In the genomic region with DNA sequence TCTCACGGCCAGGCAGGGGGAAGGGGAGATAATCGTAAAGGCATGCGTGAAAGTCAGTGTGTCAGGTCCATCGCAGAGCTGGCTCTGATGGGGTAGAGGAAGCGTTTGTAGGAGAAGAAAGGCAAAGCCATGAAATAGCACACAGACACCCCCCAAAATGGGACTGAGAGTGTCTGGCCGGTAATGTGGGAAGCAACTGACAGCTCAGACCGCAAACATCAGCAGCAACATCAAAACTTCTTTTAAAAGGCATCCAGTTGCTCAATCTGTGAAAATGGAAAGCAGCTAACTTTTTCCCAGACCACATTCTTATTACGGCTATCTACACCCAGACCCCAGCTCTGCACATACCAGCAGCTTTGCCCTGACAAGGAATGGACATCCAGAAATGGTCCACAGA, we compare ENCODE assay signal across 1 cellular context.
TF ChIP-seq lines count a peak whose summit lies in the region.

No MANE protein-coding gene starts in this region.

TF ChIP-seq in GM23338, 12 proteins besides CTCF, POLR2A, EP300 and RAD21 (continued from another document):
- TF ChIP-seq, protein P1, sequence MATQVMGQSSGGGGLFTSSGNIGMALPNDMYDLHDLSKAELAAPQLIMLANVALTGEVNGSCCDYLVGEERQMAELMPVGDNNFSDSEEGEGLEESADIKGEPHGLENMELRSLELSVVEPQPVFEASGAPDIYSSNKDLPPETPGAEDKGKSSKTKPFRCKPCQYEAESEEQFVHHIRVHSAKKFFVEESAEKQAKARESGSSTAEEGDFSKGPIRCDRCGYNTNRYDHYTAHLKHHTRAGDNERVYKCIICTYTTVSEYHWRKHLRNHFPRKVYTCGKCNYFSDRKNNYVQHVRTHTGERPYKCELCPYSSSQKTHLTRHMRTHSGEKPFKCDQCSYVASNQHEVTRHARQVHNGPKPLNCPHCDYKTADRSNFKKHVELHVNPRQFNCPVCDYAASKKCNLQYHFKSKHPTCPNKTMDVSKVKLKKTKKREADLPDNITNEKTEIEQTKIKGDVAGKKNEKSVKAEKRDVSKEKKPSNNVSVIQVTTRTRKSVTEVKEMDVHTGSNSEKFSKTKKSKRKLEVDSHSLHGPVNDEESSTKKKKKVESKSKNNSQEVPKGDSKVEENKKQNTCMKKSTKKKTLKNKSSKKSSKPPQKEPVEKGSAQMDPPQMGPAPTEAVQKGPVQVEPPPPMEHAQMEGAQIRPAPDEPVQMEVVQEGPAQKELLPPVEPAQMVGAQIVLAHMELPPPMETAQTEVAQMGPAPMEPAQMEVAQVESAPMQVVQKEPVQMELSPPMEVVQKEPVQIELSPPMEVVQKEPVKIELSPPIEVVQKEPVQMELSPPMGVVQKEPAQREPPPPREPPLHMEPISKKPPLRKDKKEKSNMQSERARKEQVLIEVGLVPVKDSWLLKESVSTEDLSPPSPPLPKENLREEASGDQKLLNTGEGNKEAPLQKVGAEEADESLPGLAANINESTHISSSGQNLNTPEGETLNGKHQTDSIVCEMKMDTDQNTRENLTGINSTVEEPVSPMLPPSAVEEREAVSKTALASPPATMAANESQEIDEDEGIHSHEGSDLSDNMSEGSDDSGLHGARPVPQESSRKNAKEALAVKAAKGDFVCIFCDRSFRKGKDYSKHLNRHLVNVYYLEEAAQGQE (IDR thresholded peaks at IDR 0.05; ENCODE audit: unreplicated experiment) = no peak
- TF ChIP-seq ZNF331 (CRISPR knock-in tag; IDR thresholded peaks at IDR 0.05; ENCODE audit: low read depth) (no peak), JUNB (IDR thresholded peaks at IDR 0.05; ENCODE audit: unreplicated experiment) (no peak), NANOG (IDR thresholded peaks at IDR 0.05; ENCODE audit: borderline replicate concordance) (no peak), EZH2 (IDR thresholded peaks at IDR 0.05; ENCODE audit: low read depth, unreplicated experiment) (no peak), ZNF114 (CRISPR knock-in tag; IDR thresholded peaks at IDR 0.05) (no peak), POLR2AphosphoS5 (IDR thresholded peaks at IDR 0.05; ENCODE audit: low read depth) (no peak), EZH2phosphoT487 (IDR thresholded peaks at IDR 0.05; ENCODE audit: unreplicated experiment) (no peak), CREB1 (CRISPR knock-in tag; IDR thresholded peaks at IDR 0.05; ENCODE audit: low read depth) (no peak), STAT1 (IDR thresholded peaks at IDR 0.05; ENCODE audit: unreplicated experiment) (no peak)
- TF ChIP-seq, protein P2, sequence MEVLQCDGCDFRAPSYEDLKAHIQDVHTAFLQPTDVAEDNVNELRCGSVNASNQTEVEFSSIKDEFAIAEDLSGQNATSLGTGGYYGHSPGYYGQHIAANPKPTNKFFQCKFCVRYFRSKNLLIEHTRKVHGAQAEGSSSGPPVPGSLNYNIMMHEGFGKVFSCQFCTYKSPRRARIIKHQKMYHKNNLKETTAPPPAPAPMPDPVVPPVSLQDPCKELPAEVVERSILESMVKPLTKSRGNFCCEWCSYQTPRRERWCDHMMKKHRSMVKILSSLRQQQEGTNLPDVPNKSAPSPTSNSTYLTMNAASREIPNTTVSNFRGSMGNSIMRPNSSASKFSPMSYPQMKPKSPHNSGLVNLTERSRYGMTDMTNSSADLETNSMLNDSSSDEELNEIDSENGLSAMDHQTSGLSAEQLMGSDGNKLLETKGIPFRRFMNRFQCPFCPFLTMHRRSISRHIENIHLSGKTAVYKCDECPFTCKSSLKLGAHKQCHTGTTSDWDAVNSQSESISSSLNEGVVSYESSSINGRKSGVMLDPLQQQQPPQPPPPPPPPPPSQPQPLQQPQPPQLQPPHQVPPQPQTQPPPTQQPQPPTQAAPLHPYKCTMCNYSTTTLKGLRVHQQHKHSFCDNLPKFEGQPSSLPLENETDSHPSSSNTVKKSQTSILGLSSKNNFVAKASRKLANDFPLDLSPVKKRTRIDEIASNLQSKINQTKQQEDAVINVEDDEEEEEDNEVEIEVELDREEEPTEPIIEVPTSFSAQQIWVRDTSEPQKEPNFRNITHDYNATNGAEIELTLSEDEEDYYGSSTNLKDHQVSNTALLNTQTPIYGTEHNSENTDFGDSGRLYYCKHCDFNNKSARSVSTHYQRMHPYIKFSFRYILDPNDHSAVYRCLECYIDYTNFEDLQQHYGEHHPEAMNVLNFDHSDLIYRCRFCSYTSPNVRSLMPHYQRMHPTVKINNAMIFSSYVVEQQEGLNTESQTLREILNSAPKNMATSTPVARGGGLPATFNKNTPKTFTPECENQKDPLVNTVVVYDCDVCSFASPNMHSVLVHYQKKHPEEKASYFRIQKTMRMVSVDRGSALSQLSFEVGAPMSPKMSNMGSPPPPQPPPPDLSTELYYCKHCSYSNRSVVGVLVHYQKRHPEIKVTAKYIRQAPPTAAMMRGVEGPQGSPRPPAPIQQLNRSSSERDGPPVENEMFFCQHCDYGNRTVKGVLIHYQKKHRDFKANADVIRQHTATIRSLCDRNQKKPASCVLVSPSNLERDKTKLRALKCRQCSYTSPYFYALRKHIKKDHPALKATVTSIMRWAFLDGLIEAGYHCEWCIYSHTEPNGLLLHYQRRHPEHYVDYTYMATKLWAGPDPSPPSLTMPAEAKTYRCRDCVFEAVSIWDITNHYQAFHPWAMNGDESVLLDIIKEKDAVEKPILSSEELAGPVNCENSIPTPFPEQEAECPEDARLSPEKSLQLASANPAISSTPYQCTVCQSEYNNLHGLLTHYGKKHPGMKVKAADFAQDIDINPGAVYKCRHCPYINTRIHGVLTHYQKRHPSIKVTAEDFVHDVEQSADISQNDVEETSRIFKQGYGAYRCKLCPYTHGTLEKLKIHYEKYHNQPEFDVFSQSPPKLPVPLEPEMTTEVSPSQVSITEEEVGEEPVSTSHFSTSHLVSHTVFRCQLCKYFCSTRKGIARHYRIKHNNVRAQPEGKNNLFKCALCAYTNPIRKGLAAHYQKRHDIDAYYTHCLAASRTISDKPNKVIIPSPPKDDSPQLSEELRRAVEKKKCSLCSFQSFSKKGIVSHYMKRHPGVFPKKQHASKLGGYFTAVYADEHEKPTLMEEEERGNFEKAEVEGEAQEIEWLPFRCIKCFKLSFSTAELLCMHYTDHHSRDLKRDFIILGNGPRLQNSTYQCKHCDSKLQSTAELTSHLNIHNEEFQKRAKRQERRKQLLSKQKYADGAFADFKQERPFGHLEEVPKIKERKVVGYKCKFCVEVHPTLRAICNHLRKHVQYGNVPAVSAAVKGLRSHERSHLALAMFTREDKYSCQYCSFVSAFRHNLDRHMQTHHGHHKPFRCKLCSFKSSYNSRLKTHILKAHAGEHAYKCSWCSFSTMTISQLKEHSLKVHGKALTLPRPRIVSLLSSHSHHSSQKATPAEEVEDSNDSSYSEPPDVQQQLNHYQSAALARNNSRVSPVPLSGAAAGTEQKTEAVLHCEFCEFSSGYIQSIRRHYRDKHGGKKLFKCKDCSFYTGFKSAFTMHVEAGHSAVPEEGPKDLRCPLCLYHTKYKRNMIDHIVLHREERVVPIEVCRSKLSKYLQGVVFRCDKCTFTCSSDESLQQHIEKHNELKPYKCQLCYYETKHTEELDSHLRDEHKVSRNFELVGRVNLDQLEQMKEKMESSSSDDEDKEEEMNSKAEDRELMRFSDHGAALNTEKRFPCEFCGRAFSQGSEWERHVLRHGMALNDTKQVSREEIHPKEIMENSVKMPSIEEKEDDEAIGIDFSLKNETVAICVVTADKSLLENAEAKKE (CRISPR knock-in tag; IDR thresholded peaks at IDR 0.05) = no peak
